In genomic region chr19:41175825-41176734, GRCh38 we compare ENCODE assay signal across 1 cellular context.
A peak's percentile ranks its signal among the peaks of the same experiment; 100 is the strongest.
TF ChIP-seq lines count a peak whose summit lies in the region.

No MANE protein-coding gene starts in this region.

TF ChIP-seq in H1, 55 proteins besides CTCF, POLR2A, EP300 and RAD21:
- TF ChIP-seq TAF1 (IDR thresholded peaks at IDR 0.05; ENCODE audit: low read depth, low read length) = 0 out of 2 replicates have a peak, but pooled peaks have one; percentile 22
- no peak for TF ChIP-seq CHD2 (IDR thresholded peaks at IDR 0.05; ENCODE audit: low read length)
- no peak for TF ChIP-seq NRF1 (IDR thresholded peaks at IDR 0.05; ENCODE audit: low read depth, low read length)
- no peak for TF ChIP-seq SIRT6 (IDR thresholded peaks at IDR 0.05; ENCODE audit: low read length)
- peak; percentile 74 for TF ChIP-seq JUND (IDR thresholded peaks at IDR 0.05; ENCODE audit: low read length)
- TF ChIP-seq RBBP5 (IDR thresholded peaks at IDR 0.05; ENCODE audit: borderline replicate concordance, low read depth, low read length) = peak; percentile 91; the same call in 1 of the 2 replicates
- TF ChIP-seq SP1 (IDR thresholded peaks at IDR 0.05; ENCODE audit: low read depth, low read length) = peak; percentile 71; the same call in 1 of the 2 replicates
- TF ChIP-seq ASH2L (IDR thresholded peaks at IDR 0.05; ENCODE audit: low read length) = peak; percentile 98
- no peak for TF ChIP-seq CREB1 (IDR thresholded peaks at IDR 0.05)
